Comparison of ENCODE assay signal across 9 cellular contexts in genomic region chr7:13991791-13992620, GRCh38. TPM values are rescaled to one million over a fixed set of nuclear protein-coding genes. Genes with fewer than 3 reads are reported as not detected.
DNase-seq lines count a peak whose midpoint lies in the region; ATAC-seq, FAIRE-seq and TF ChIP-seq lines count a peak whose summit lies in the region.
"Had no signal": no experiment of that assay in that cellular context is flagged by ENCODE, and none has a peak within 500 bp of the region (broad histone marks: within the 10 kb centered on the region; RNA-seq: fewer than 3 reads in every experiment).

No MANE protein-coding gene starts in this region.

- ATAC-seq in HG03521 (IDR thresholded peaks at IDR 0.05; ENCODE audit: unreplicated experiment), result no peak
- ATAC-seq in natural killer cell treated with Interleukin-12 subunit alpha and Interleukin-12 subunit beta and Interleukin-15 and Interleukin-18, amount 100 ng/mL, for 72 hours, result no peak

- FAIRE-seq in H54 (lab: Jason Lieb, UNC), result no peak

- no peaks in the 10 kb centered on the region for H3K36me3 Mint-ChIP-seq in natural killer cell treated with Interleukin-12 subunit alpha and Interleukin-12 subunit beta and Interleukin-15 and Interleukin-18, amount 100 ng/mL, for 72 hours
- H3K36me3 Mint-ChIP-seq: activated naive CD4-positive, alpha-beta T cell treated with anti-CD3 and anti-CD28 coated beads, Interleukin-2, amount 50 U/mL, for 24 hours had no signal

- H3K4me3 Mint-ChIP-seq in natural killer cell treated with Interleukin-12 subunit alpha and Interleukin-12 subunit beta and Interleukin-15 and Interleukin-18, amount 100 ng/mL, for 72 hours, result no peak overlapping the region
- H3K4me3 Mint-ChIP-seq: activated naive CD4-positive, alpha-beta T cell treated with anti-CD3 and anti-CD28 coated beads, Interleukin-2, amount 50 U/mL, for 24 hours had no signal

- H3K4me3 ChIP-seq in fibroblast of villous mesenchyme (ENCODE audit: low read depth, low read length) (peak overlapping the region; percentile 75), retinal pigment epithelial cell (ENCODE audit: low read length) (peak overlapping the region; percentile 90)

- TF ChIP-seq CTCF in fibroblast of villous mesenchyme (IDR thresholded peaks at IDR 0.05; ENCODE audit: insufficient read depth, low read depth, low read length) (no peak), retinal pigment epithelial cell (conservative IDR thresholded peaks at IDR 0.05; ENCODE audit: low read depth, low read length) (no peak)

- TF ChIP-seq POLR2A in H54 (IDR thresholded peaks at IDR 0.05; ENCODE audit: low read depth, low read length), result no peak

- H3K27me3 Mint-ChIP-seq in natural killer cell treated with Interleukin-12 subunit alpha and Interleukin-12 subunit beta and Interleukin-15 and Interleukin-18, amount 100 ng/mL, for 72 hours, result peaks cover 2 to 16% of the 10 kb centered on the region in 2 donors

- no peaks in the 10 kb centered on the region for H3K4me1 Mint-ChIP-seq in natural killer cell treated with Interleukin-12 subunit alpha and Interleukin-12 subunit beta and Interleukin-15 and Interleukin-18, amount 100 ng/mL, for 72 hours (ENCODE audit: low read depth in 2 of 2)
- H3K4me1 Mint-ChIP-seq: activated naive CD4-positive, alpha-beta T cell treated with anti-CD3 and anti-CD28 coated beads, Interleukin-2, amount 50 U/mL, for 24 hours had no signal

- in situ Hi-C loops in G401 (cut with HindIII; ENCODE audit: low sequenced_read_pairs), result no loop called here
- in situ Hi-C loops in SK-MEL-5 (cut with HindIII; ENCODE audit: low pct_unique_long_range_greater_than_20kb, low sequenced_read_pairs), result no loop called here

- H3K27ac Mint-ChIP-seq in natural killer cell treated with Interleukin-12 subunit alpha and Interleukin-12 subunit beta and Interleukin-15 and Interleukin-18, amount 100 ng/mL, for 72 hours, result no peak overlapping the region
- H3K27ac Mint-ChIP-seq: activated naive CD4-positive, alpha-beta T cell treated with anti-CD3 and anti-CD28 coated beads, Interleukin-2, amount 50 U/mL, for 24 hours had no signal

- no peaks in the 10 kb centered on the region for H3K9me3 Mint-ChIP-seq in natural killer cell treated with Interleukin-12 subunit alpha and Interleukin-12 subunit beta and Interleukin-15 and Interleukin-18, amount 100 ng/mL, for 72 hours
- H3K9me3 Mint-ChIP-seq: activated naive CD4-positive, alpha-beta T cell treated with anti-CD3 and anti-CD28 coated beads, Interleukin-2, amount 50 U/mL, for 24 hours had no signal

- DNase-seq in G401 (ENCODE audit: low spot score) (peak; percentile 37), SK-MEL-5 (ENCODE audit: low read depth, low spot score) (peak; percentile 62), fibroblast of villous mesenchyme (ENCODE audit: low read depth) (peak; percentile 57), retinal pigment epithelial cell (ENCODE audit: low read depth) (no peak), H54 (ENCODE audit: insufficient read length, low spot score) (no peak), NCI-H2171 treated with DMSO at 0.1 percent for 48 hours (lab: John Stamatoyannopoulos, UW) (no peak)
- no peak for DNase-seq in natural killer cell treated with Interleukin-12 subunit alpha and Interleukin-12 subunit beta and Interleukin-15 and Interleukin-18, amount 100 ng/mL, for 72 hours (ENCODE audit: low spot score)

RNA-seq across cellular contexts. Expression of gene ETV1, which starts 2.5 kb away (rescaled TPM):
- 4.2 and 7.2 TPM in 2 replicates for total RNA-seq in G401 (2014; rRNA removed; shearing (Covaris generic))
- 34.6 and 39.8 TPM in 2 replicates for total RNA-seq in SK-MEL-5 (2014; rRNA removed; shearing (Covaris generic))
- 41.5 and 49.8 TPM in 2 replicates for polyA plus RNA-seq in SK-MEL-5 (2015; cell fraction: cytosol; rRNA removed)
- 166 and 174 TPM in 2 replicates for polyA plus RNA-seq in SK-MEL-5 (2015; cell fraction: nucleus; rRNA removed)
- 9.3 and 11.7 TPM in 2 replicates for total RNA-seq in fibroblast of villous mesenchyme
- total RNA-seq in natural killer cell treated with Interleukin-12 subunit alpha and Interleukin-12 subunit beta and Interleukin-15 and Interleukin-18, amount 100 ng/mL, for 72 hours, result 1 to 10 TPM; 1.1 to 1.8 TPM

Comparison
In these comparisons a context has a peak if more than half of its experiments do, and no peak if none do; other contexts are left out.
1. DNase-seq: peak in G401 (single experiment), SK-MEL-5 (single experiment) and fibroblast of villous mesenchyme (single experiment); none in retinal pigment epithelial cell (single experiment), H54 (single experiment), NCI-H2171 treated with DMSO at 0.1 percent for 48 hours (single experiment) and natural killer cell treated with Interleukin-12 subunit alpha and Interleukin-12 subunit beta and Interleukin-15 and Interleukin-18, amount 100 ng/mL, for 72 hours (single experiment).